Comparison of ENCODE assay signal across 20 cellular contexts in the genomic region with DNA sequence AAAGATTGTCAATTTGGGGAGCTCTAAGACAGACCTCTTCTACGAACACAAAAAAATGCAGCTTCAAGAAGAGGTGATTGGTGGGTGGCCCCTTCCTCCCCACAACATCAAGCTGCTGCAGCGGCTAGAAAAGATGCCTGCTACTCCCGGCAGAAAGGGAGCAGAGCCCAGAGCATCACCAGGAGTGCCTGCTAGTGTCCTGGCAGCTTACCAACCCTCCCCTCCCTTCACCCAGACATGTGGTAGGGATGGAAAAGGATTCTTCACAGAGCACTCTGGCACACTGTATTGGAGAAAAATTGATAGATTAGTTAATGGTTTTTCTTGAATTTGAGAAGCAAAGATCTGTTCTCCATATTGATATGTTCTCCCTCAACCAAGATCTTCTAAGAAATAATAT. TPM values are rescaled to one million over a fixed set of nuclear protein-coding genes. Genes with fewer than 3 reads are reported as not detected.
DNase-seq lines count a peak whose midpoint lies in the region; FAIRE-seq and TF ChIP-seq lines count a peak whose summit lies in the region.
"Had no signal": no experiment of that assay in that cellular context is flagged by ENCODE, and none has a peak within 500 bp of the region (broad histone marks: within the 10 kb centered on the region; RNA-seq: fewer than 3 reads in every experiment).

No MANE protein-coding gene starts in this region.

- H3K27me3 ChIP-seq in SK-N-SH (ENCODE audit: insufficient read depth) (no peaks in the 10 kb centered on the region), sigmoid colon (no peaks in the 10 kb centered on the region), endodermal cell (ENCODE audit: control insufficient read depth, insufficient read depth, low read length, poor library complexity, severe bottlenecking) (no peaks in the 10 kb centered on the region)
- H3K27me3 ChIP-seq: body of pancreas, heart right ventricle, thyroid gland had no signal

- no peak overlapping the region for H3K4me3 Mint-ChIP-seq in endodermal cell
- H3K4me3 Mint-ChIP-seq: immature natural killer cell had no signal

- H3K27ac Mint-ChIP-seq in endodermal cell = no peak overlapping the region
- H3K27ac Mint-ChIP-seq: activated naive CD4-positive, alpha-beta T cell treated with anti-CD3 and anti-CD28 coated beads, Interleukin-2, amount 50 U/mL, for 72 hours had no signal

- H3K4me1 ChIP-seq in SK-N-SH (ENCODE audit: control insufficient read depth in 1 of 2, insufficient read depth in 2 of 2, low read depth in 1 of 2, low read length in 1 of 2) (peaks cover 0 to 5% of the 10 kb centered on the region in 2 experiments; a peak in 1 of 4 replicates), sigmoid colon (peaks cover 0 to 33% (median 18%) of the 10 kb centered on the region in 4 donors), endodermal cell (ENCODE audit: control insufficient read depth, insufficient read depth, low read length) (no peaks in the 10 kb centered on the region)

- POLR2A ChIA-PET in SK-N-SH (lab: Yijun Ruan, JAX) = interaction anchor here (0.6 kb wide), 1 partner anchor 9 kb away, joined by 4 read pairs; no protein-coding TSS in a partner anchor

- no peaks in the 10 kb centered on the region for H3K4me1 Mint-ChIP-seq in endodermal cell

- no peak for FAIRE-seq in RCC 7860 (lab: Jason Lieb, UNC)
- FAIRE-seq: HTR-8/SVneo had no signal

- no peak overlapping the region for H3K9ac ChIP-seq in SK-N-SH
- H3K9ac ChIP-seq in endodermal cell (ENCODE audit: extremely low read depth, low read length, poor library complexity, severe bottlenecking) = no peak overlapping the region

- intact Hi-C loops in sigmoid colon (cut with DNase I) = no loop called here

- H3K27ac ChIP-seq in SK-N-SH (ENCODE audit: low read depth in 2 of 2, low read length in 1 of 2) (peak overlapping the region in 1 of 2 experiments; percentile 17; a peak in 1 of 4 replicates), sigmoid colon (peak overlapping the region in 3 of 4 donors; percentile 1 to 67 (median 59)), endodermal cell (ENCODE audit: low read depth, low read length) (no peak overlapping the region)
- H3K27ac ChIP-seq: body of pancreas, coronary artery, heart right ventricle, thyroid gland had no signal

- TF ChIP-seq RAD21 in SK-N-SH (IDR thresholded peaks at IDR 0.05; ENCODE audit: low read length) = no peak

- peaks cover 12% of the 10 kb centered on the region for H3F3A ChIP-seq in SK-N-SH (replicated peaks; ENCODE audit: insufficient read depth)

- H3K9me2 ChIP-seq in SK-N-SH = no peaks in the 10 kb centered on the region

- peaks cover 34% of the 10 kb centered on the region for H3K36me3 Mint-ChIP-seq in endodermal cell (ENCODE audit: low read depth)
- H3K36me3 Mint-ChIP-seq: activated naive CD4-positive, alpha-beta T cell treated with anti-CD3 and anti-CD28 coated beads, Interleukin-2, amount 50 U/mL, for 72 hours had no signal

- CTCF ChIA-PET in SK-N-SH (lab: Yijun Ruan, JAX) = interaction anchor here (1.0 to 1.4 kb wide), 3 partner anchors 28 to 236 kb away, joined by 3 to 6 read pairs (median 4); a partner anchor contains a TSS

- no peak overlapping the region for H2AFZ ChIP-seq in SK-N-SH (ENCODE audit: low read depth)

- TF ChIP-seq EP300 in SK-N-SH (IDR thresholded peaks at IDR 0.05; ENCODE audit: borderline replicate concordance in 1 of 2, low read depth in 1 of 2, low read length in 1 of 2) (no peak), sigmoid colon (IDR thresholded peaks at IDR 0.05) (no peak)

- DNase-seq in DMS 273 (lab: John Stamatoyannopoulos, UW; ENCODE audit: unreplicated experiment) = peak; percentile 38
- peak; percentile 67 for DNase-seq in SK-N-SH
- peak; percentile 25 to 59 for DNase-seq in hippocampal formation (lab: John Stamatoyannopoulos, UW)
- peak; percentile 77 for DNase-seq in sigmoid colon
- no peak for DNase-seq in DMS114 treated with DMSO at 0.1 percent for 48 hours (lab: John Stamatoyannopoulos, UW; ENCODE audit: unreplicated experiment)
- no peak for DNase-seq in RCC 7860 (ENCODE audit: low spot score)
- DNase-seq in endodermal cell = no peak
- DNase-seq: body of pancreas; COR-L47; EL; H7; heart right ventricle; immature natural killer cell; NCI-H1694 treated with DMSO at 0.1 percent for 48 hours; NK-92 treated with Interleukin-12 subunit alpha and Interleukin-12 subunit beta, amount 100 ng/mL, for 24 hours; T-helper 9 cell had no signal

- H3K4me3 ChIP-seq in SK-N-SH (ENCODE audit: low read depth in 2 of 2, low read length in 1 of 2) (no peak overlapping the region), sigmoid colon (no peak overlapping the region), endodermal cell (ENCODE audit: low read length) (no peak overlapping the region)
- H3K4me3 ChIP-seq: body of pancreas, coronary artery, heart right ventricle, thyroid gland had no signal

- no peaks in the 10 kb centered on the region for H3K27me3 Mint-ChIP-seq in endodermal cell (ENCODE audit: insufficient read depth)

- H3K79me2 ChIP-seq in SK-N-SH (ENCODE audit: insufficient read depth) = peaks cover 96% of the 10 kb centered on the region

- no peak overlapping the region for H3K4me2 ChIP-seq in SK-N-SH

- peaks cover 0 to 25% of the 10 kb centered on the region in 2 experiments for H3K36me3 ChIP-seq in SK-N-SH (replicated peaks in 1 of 2; ENCODE audit: control insufficient read depth in 1 of 2, insufficient read depth in 2 of 2, low read length in 1 of 2)
- H3K36me3 ChIP-seq in sigmoid colon = peaks cover 0 to 13% (median 3%) of the 10 kb centered on the region in 4 donors
- peaks cover 54% of the 10 kb centered on the region for H3K36me3 ChIP-seq in endodermal cell (ENCODE audit: control insufficient read depth, insufficient read depth, low read length)

- 57% methylated on average over 1 of the region's 3 CpGs for WGBS in SK-N-SH (ENCODE audit: low lambda C conversion rate)
- WGBS in sigmoid colon, 2 donors = 75 to 80% methylated on average over 3 of the region's 3 CpGs
- 79% methylated on average over 3 of the region's 3 CpGs; no CpG with 5 or more reads in 1 of the 2 experiments for WGBS in endodermal cell (ENCODE audit: insufficient coverage in 1 of 2, insufficient read length in 1 of 2), 2 experiments

- TF ChIP-seq POLR2A in sigmoid colon (IDR thresholded peaks at IDR 0.05) = no peak

- no peaks in the 10 kb centered on the region for H3K9me3 Mint-ChIP-seq in endodermal cell
- H3K9me3 Mint-ChIP-seq: activated naive CD4-positive, alpha-beta T cell treated with anti-CD3 and anti-CD28 coated beads, Interleukin-2, amount 50 U/mL, for 72 hours; immature natural killer cell had no signal

- no peaks in the 10 kb centered on the region for H3K9me3 ChIP-seq in SK-N-SH
- no peaks in the 10 kb centered on the region for H3K9me3 ChIP-seq in sigmoid colon
- H3K9me3 ChIP-seq in endodermal cell (ENCODE audit: control insufficient read depth, low read length) = no peaks in the 10 kb centered on the region
- H3K9me3 ChIP-seq: body of pancreas, heart right ventricle, thyroid gland had no signal

- H4K20me1 ChIP-seq in SK-N-SH (ENCODE audit: insufficient read depth) = peaks cover 59% of the 10 kb centered on the region

- TF ChIP-seq CTCF in SK-N-SH (IDR thresholded peaks at IDR 0.05) = no peak
- TF ChIP-seq CTCF in sigmoid colon (IDR thresholded peaks at IDR 0.05) = no peak
- TF ChIP-seq CTCF in endodermal cell (conservative IDR thresholded peaks at IDR 0.05) = no peak

RNA-seq across cellular contexts. Expression of a gene that starts 10.8 kb away (rescaled TPM):
- polyA plus RNA-seq in SK-N-SH (2012; rRNA removed) (17.0 and 23.3 TPM in 2 replicates), sigmoid colon (10 to 100 TPM; 13.8 to 27.1 (median 21.0) TPM)
- 8.9 and 14.6 TPM in 2 replicates for polyA plus RNA-seq in SK-N-SH (2012; cell fraction: cytosol; rRNA removed)
- polyA plus RNA-seq in SK-N-SH (2012; cell fraction: nucleus; rRNA removed) = 37.1 and 43.4 TPM in 2 replicates
- total RNA-seq in sigmoid colon (10 to 100 TPM; 29.1 to 37.1 (median 33.7) TPM), endodermal cell (10 to 100 TPM; 45.8 to 49.8 TPM)
- polyA plus RNA-seq in endodermal cell (2013, experiment 1 of 2) = 32.6 TPM
- polyA plus RNA-seq in endodermal cell (2013, experiment 2 of 2) = 31.4 TPM

RNA-seq across cellular contexts. Expression of a gene that starts 24.1 kb away (rescaled TPM):
- polyA plus RNA-seq in SK-N-SH (2012; rRNA removed) (0.07 and 0.13 TPM in 2 replicates), sigmoid colon (under 1 TPM in 1 of 3 donors, not detected in 2; 0.16 TPM)
- not detected in 2 replicates for polyA plus RNA-seq in SK-N-SH (2012; cell fraction: cytosol; rRNA removed)
- 0.60 and 0.66 TPM in 2 replicates for polyA plus RNA-seq in SK-N-SH (2012; cell fraction: nucleus; rRNA removed)
- total RNA-seq in sigmoid colon (1 to 10 TPM in 1 of 4 donors, under 1 TPM in 2, not detected in 1; 0.27 to 1.1 (median 0.99) TPM), endodermal cell (not detected)
- not detected for polyA plus RNA-seq in endodermal cell (2013, experiment 1 of 2)
- polyA plus RNA-seq in endodermal cell (2013, experiment 2 of 2) = not detected
- total RNA-seq: H7, heart right ventricle, thyroid gland had no signal
- polyA plus RNA-seq: immature natural killer cell had no signal

RNA-seq across cellular contexts. Expression of a gene that starts 27.5 kb away (rescaled TPM):
- 2.6 and 3.4 TPM in 2 replicates for polyA plus RNA-seq in SK-N-SH (2012; rRNA removed)
- 1.6 and 2.2 TPM in 2 replicates for polyA plus RNA-seq in SK-N-SH (2012; cell fraction: cytosol; rRNA removed)
- polyA plus RNA-seq in SK-N-SH (2012; cell fraction: nucleus; rRNA removed) = 1.6 and 3.8 TPM in 2 replicates
- 1 to 10 TPM in 3 of 4 donors, under 1 TPM in 1; 0.95 to 5.0 (median 4.1) TPM for total RNA-seq in sigmoid colon
- polyA plus RNA-seq in sigmoid colon = 1 to 10 TPM in 1 of 3 donors, under 1 TPM in 1, not detected in 1; 0.60 to 3.5 TPM
- not detected for total RNA-seq in endodermal cell
- polyA plus RNA-seq in endodermal cell (2013, experiment 1 of 2) = 1.9 TPM
- 3.0 TPM for polyA plus RNA-seq in endodermal cell (2013, experiment 2 of 2)

RNA-seq across cellular contexts. Expression of a gene that starts 38.2 kb away (rescaled TPM):
- 22.6 and 25.8 TPM in 2 replicates for polyA plus RNA-seq in SK-N-SH (2012; rRNA removed)
- 2.0 and 3.0 TPM in 2 replicates for polyA plus RNA-seq in SK-N-SH (2012; cell fraction: cytosol; rRNA removed)
- polyA plus RNA-seq in SK-N-SH (2012; cell fraction: nucleus; rRNA removed) = 187 and 223 TPM in 2 replicates
- 10 to 100 TPM; 28.5 to 74.2 (median 55.7) TPM for total RNA-seq in sigmoid colon
- 10 to 100 TPM; 15.6 to 92.6 (median 22.9) TPM for polyA plus RNA-seq in sigmoid colon
- 1 to 10 TPM; 1.0 to 3.4 TPM for total RNA-seq in endodermal cell
- 3.4 TPM for polyA plus RNA-seq in endodermal cell (2013, experiment 1 of 2)
- polyA plus RNA-seq in endodermal cell (2013, experiment 2 of 2) = 3.6 TPM

RNA-seq across cellular contexts. Expression of a gene that starts 51.8 kb away (rescaled TPM):
- 25.1 and 28.3 TPM in 2 replicates for polyA plus RNA-seq in SK-N-SH (2012; rRNA removed)
- polyA plus RNA-seq in SK-N-SH (2012; cell fraction: cytosol; rRNA removed) = 9.2 and 16.1 TPM in 2 replicates
- 47.8 and 50.9 TPM in 2 replicates for polyA plus RNA-seq in SK-N-SH (2012; cell fraction: nucleus; rRNA removed)
- 10 to 100 TPM in 2 of 4 donors, 1 to 10 TPM in 2; 9.9 to 14.3 (median 10.8) TPM for total RNA-seq in sigmoid colon
- polyA plus RNA-seq in sigmoid colon = 10 to 100 TPM; 25.2 to 57.5 (median 44.9) TPM
- total RNA-seq in endodermal cell = 10 to 100 TPM; 35.5 to 38.2 TPM
- 20.3 TPM for polyA plus RNA-seq in endodermal cell (2013, experiment 1 of 2)
- polyA plus RNA-seq in endodermal cell (2013, experiment 2 of 2) = 19.3 TPM

Comparison
In these comparisons a context has a peak if more than half of its experiments do, and no peak if none do; other contexts are left out.
1. DNase-seq: peak in DMS 273 (single experiment), SK-N-SH (single experiment), hippocampal formation (2 of 2) and sigmoid colon (single experiment); none in DMS114 treated with DMSO at 0.1 percent for 48 hours (single experiment), RCC 7860 (single experiment) and endodermal cell (single experiment).